In the genomic region with DNA sequence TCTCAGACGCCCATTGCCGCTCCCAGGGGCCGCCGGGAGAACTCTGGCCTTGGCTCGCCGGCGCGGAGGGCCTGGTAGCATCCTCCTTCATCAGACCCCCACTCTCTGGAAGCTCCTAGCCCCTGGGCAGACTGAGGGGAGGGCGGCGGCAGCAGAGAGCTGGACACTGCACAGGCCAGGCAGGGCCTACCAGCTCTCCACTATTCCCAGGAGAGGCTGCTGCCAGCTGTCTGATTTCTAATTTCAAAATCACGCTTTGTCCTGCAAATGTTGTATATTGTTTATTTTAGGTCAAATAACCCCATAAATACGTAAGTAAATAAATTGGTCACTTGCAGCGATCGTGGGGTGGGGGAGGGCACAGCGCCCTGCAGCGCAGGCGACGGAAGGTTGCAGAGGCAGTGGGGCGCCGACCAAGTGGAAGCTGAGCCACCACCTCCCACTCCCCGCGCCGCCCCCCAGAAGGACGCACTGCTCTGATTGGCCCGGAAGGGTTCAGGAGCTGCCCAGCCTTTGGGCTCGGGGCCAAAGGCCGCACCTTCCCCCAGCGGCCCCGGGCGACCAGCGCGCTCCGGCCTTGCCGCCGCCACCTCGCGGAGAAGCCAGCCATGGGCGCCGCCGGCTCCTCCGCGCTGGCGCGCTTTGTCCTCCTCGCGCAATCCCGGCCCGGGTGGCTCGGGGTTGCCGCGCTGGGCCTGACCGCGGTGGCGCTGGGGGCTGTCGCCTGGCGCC, we compare ENCODE assay signal across 8 cellular contexts. TPM values are rescaled to one million over a fixed set of nuclear protein-coding genes. Genes with fewer than 3 reads are reported as not detected.
DNase-seq lines count a peak whose midpoint lies in the region; ATAC-seq and TF ChIP-seq lines count a peak whose summit lies in the region.

TSS of gene MTARC1 (plus strand) at position 577 of the 732 bp plus-strand sequence. CDS start at position 609, 32 bp downstream.

- H3K36me3 ChIP-seq in GM23338 (ENCODE audit: insufficient read depth), result 0 out of 2 replicates have a peak, but pooled peaks cover 5% of the 10 kb centered on the region

- no peaks in the 10 kb centered on the region for H3F3A ChIP-seq in GM23338 (replicated peaks; ENCODE audit: low read depth)

- H3K79me2 ChIP-seq in GM23338 (replicated peaks; ENCODE audit: insufficient read depth), result peaks cover 34% of the 10 kb centered on the region

- H4K20me1 ChIP-seq in GM23338 (replicated peaks; ENCODE audit: insufficient read depth), result peaks cover 20% of the 10 kb centered on the region

- no peaks in the 10 kb centered on the region for H3K27me3 ChIP-seq in GM23338 (ENCODE audit: insufficient read depth)
- no peaks in the 10 kb centered on the region for H3K27me3 ChIP-seq in foreskin keratinocyte

- no peaks in the 10 kb centered on the region for H3K9me2 ChIP-seq in GM23338 (ENCODE audit: insufficient read depth)

- H3K4me3 Mint-ChIP-seq in GM23338, result peak within 1 kb of the TSS; percentile 88
- H3K4me3 Mint-ChIP-seq in T-helper 17 cell, result peak within 1 kb of the TSS; percentile 60
- H3K4me3 Mint-ChIP-seq in nephron, result peak within 1 kb of the TSS; percentile 85 to 87 (median 85)

- peak within 1 kb of the TSS; percentile 79 for H3K4me2 ChIP-seq in GM23338

- H3K4me3 ChIP-seq in GM23338, result peak within 1 kb of the TSS; percentile 61

- no peak for TF ChIP-seq CTCF in GM23338 (conservative IDR thresholded peaks at IDR 0.05; ENCODE audit: low read depth in 2 of 2)
- peak; percentile 14 for TF ChIP-seq CTCF in foreskin keratinocyte (conservative IDR thresholded peaks at IDR 0.05)
- peak in 2 of 3 experiments; percentile 13 to 14 for TF ChIP-seq CTCF in nephron (IDR thresholded peaks at IDR 0.05; ENCODE audit: unreplicated experiment in 3 of 3)

- ATAC-seq in GM23338 (peak; percentile 92), T-helper 17 cell (peak; percentile 36), foreskin keratinocyte (peak; percentile 66), GM18870 (IDR thresholded peaks at IDR 0.05; ENCODE audit: unreplicated experiment) (no peak)

- H2AFZ ChIP-seq in GM23338, result peak within 1 kb of the TSS; percentile 99

- H3K9me3 ChIP-seq in T-helper 17 cell (ENCODE audit: control insufficient read depth, low read length, poor library complexity, severe bottlenecking), result peaks cover 2% of the 10 kb centered on the region

- H3K27ac Mint-ChIP-seq in GM23338 (peak within 1 kb of the TSS; percentile 96), T-helper 17 cell (no peak within 1 kb of the TSS), nephron (peak within 1 kb of the TSS; percentile 49 to 84 (median 52))

- H3K27me3 Mint-ChIP-seq in GM23338 (ENCODE audit: insufficient read depth, low read depth, poor library complexity) (peaks cover 5% of the 10 kb centered on the region), T-helper 17 cell (peaks cover 64% of the 10 kb centered on the region), nephron (ENCODE audit: low read depth) (peaks cover 18% of the 10 kb centered on the region)

- peaks cover 15% of the 10 kb centered on the region for H3K4me1 Mint-ChIP-seq in GM23338
- H3K4me1 Mint-ChIP-seq in T-helper 17 cell, result peaks cover 4% of the 10 kb centered on the region
- H3K4me1 Mint-ChIP-seq in nephron, result peaks cover 10% of the 10 kb centered on the region

- H3K4me1 ChIP-seq in GM23338 (ENCODE audit: insufficient read depth) (peaks cover 16% of the 10 kb centered on the region), foreskin keratinocyte (no peaks in the 10 kb centered on the region)

- H3K27ac ChIP-seq in GM23338 (ENCODE audit: low read depth) (peak within 1 kb of the TSS; percentile 84), foreskin keratinocyte (no peak within 1 kb of the TSS)

- no peaks in the 10 kb centered on the region for H3K9me3 Mint-ChIP-seq in GM23338
- H3K9me3 Mint-ChIP-seq in nephron, result no peaks in the 10 kb centered on the region

- DNase-seq in GM03348 (ENCODE audit: low spot score) (peak; percentile 86), GM23338 (ENCODE audit: low spot score) (peak; percentile 88), NCI-H1092 (lab: John Stamatoyannopoulos, UW) (peak; percentile 95), T-helper 17 cell (no peak), foreskin keratinocyte (no peak), activated gamma-delta T cell treated with Interleukin-2 at 50 U/mL for 16 hours (no peak)

- H3K36me3 Mint-ChIP-seq in GM23338 (ENCODE audit: low read depth) (peaks cover 14% of the 10 kb centered on the region), T-helper 17 cell (ENCODE audit: low read depth) (no peaks in the 10 kb centered on the region), nephron (ENCODE audit: low read depth) (no peaks in the 10 kb centered on the region)

TF ChIP-seq in GM23338, 12 proteins besides CTCF, POLR2A, EP300 and RAD21:
- TF ChIP-seq POLR2AphosphoS5 (IDR thresholded peaks at IDR 0.05; ENCODE audit: low read depth), result peak; percentile 76
- TF ChIP-seq CREB1 (CRISPR knock-in tag; IDR thresholded peaks at IDR 0.05; ENCODE audit: low read depth), result 0 out of 2 replicates have a peak, but pooled peaks have one; percentile 4
- no peak for TF ChIP-seq NANOG (IDR thresholded peaks at IDR 0.05; ENCODE audit: borderline replicate concordance)

RNA-seq across cellular contexts. Expression of gene MTARC1, which starts in this region (rescaled TPM):
- 29.7 and 33.9 TPM in 2 replicates for total RNA-seq in GM23338 (2014; rRNA removed; shearing (Covaris generic))
- 33.2 and 34.6 TPM in 2 replicates for polyA plus RNA-seq in GM23338 (2016; fragmentation: Nextera tagmentation; extraction: Ambion mirVana)
- under 1 TPM in 1 of 2 donors, not detected in 1; 0.75 TPM for total RNA-seq in T-helper 17 cell
- total RNA-seq in foreskin keratinocyte, result 2.1 and 6.6 TPM in 2 replicates
- polyA plus RNA-seq in foreskin keratinocyte, result 1.9 and 4.2 TPM in 2 replicates

Comparison
In these comparisons a context has a peak if more than half of its experiments do, and no peak if none do; other contexts are left out.
1. Peak in ATAC-seq in T-helper 17 cell; RNA of the gene not detected or under 1 TPM.
2. DNase-seq: peak in GM03348 (single experiment), GM23338 (single experiment) and NCI-H1092 (single experiment); none in T-helper 17 cell (0 of 3), foreskin keratinocyte (0 of 2) and activated gamma-delta T cell treated with Interleukin-2 at 50 U/mL for 16 hours (single experiment).
3. CTCF ChIP-seq: peak in foreskin keratinocyte (single experiment) and nephron (2 of 3); none in GM23338 (0 of 2).
4. Peak in every context shown above with its lines, with median percentiles within 50 percentile points of each other: H3K4me3 Mint-ChIP-seq.